Comparison of ENCODE assay signal across 1 cellular context in genomic region chr11:64334764-64335741, GRCh38.
TF ChIP-seq lines count a peak whose summit lies in the region.

No MANE protein-coding gene starts in this region.

TF ChIP-seq in K562, 482 proteins besides CTCF, POLR2A, EP300 and RAD21 (continues in another document):
- TF ChIP-seq ZNF699 (CRISPR knock-in tag; IDR thresholded peaks at IDR 0.05; ENCODE audit: insufficient replicate concordance) (no peak), ZNF217 (CRISPR knock-in tag; IDR thresholded peaks at IDR 0.05) (no peak), ZNF583 (CRISPR knock-in tag; IDR thresholded peaks at IDR 0.05) (peak; percentile 60; the same call in 1 of the 2 replicates), PKNOX1 (IDR thresholded peaks at IDR 0.05) (peak; percentile 98), ZNF592 (IDR thresholded peaks at IDR 0.05) (peak; percentile 45; the same call in 1 of the 2 replicates), TAF7 (tag; IDR thresholded peaks at IDR 0.05) (no peak), ZNF445 (CRISPR knock-in tag; IDR thresholded peaks at IDR 0.05; ENCODE audit: low read depth) (no peak), HES1 (IDR thresholded peaks at IDR 0.05; ENCODE audit: low read depth) (peak; percentile 84), SIN3A (IDR thresholded peaks at IDR 0.05; ENCODE audit: borderline replicate concordance in 2 of 2, control insufficient read depth in 1 of 2, low read depth in 2 of 2, low read length in 2 of 2) (peak; percentile 3 to 49; a peak in 1 of 4 replicates), ZNF740 (CRISPR knock-in tag; IDR thresholded peaks at IDR 0.05) (0 out of 2 replicates have a peak, but pooled peaks have one; percentile 10), ZNF740 (tag; IDR thresholded peaks at IDR 0.05) (no peak), ZNF384 (IDR thresholded peaks at IDR 0.05; ENCODE audit: low read depth, low read length) (peak; percentile 43; the same call in 1 of the 2 replicates), ZNF408 (CRISPR knock-in tag; IDR thresholded peaks at IDR 0.05; ENCODE audit: low read depth) (no peak), ZNF316 (IDR thresholded peaks at IDR 0.05) (peak; percentile 71), ZNF324 (CRISPR knock-in tag; IDR thresholded peaks at IDR 0.05) (no peak), ZNF124 (CRISPR knock-in tag; IDR thresholded peaks at IDR 0.05) (no peak), NFATC3 (IDR thresholded peaks at IDR 0.05) (peak; percentile 51; the same call in 1 of the 2 replicates), FOSL1 (tag; conservative IDR thresholded peaks at IDR 0.05) (peak; percentile 100), ARID4B (CRISPR knock-in tag; IDR thresholded peaks at IDR 0.05) (peak; percentile 77), HMG20B (CRISPR knock-in tag; IDR thresholded peaks at IDR 0.05) (no peak), PHF20 (IDR thresholded peaks at IDR 0.05; ENCODE audit: partially characterized antibody) (peak; percentile 62), ZNF274 (IDR thresholded peaks at IDR 0.05; ENCODE audit: borderline replicate concordance, low read depth, low read length) (peak; percentile 75; the same call in 1 of the 2 replicates), NFRKB (IDR thresholded peaks at IDR 0.05; ENCODE audit: low read depth) (no peak), GTF2B (IDR thresholded peaks at IDR 0.05; ENCODE audit: extremely low read depth, insufficient read length) (no peak), THAP12 (CRISPR knock-in tag; IDR thresholded peaks at IDR 0.05) (no peak), EP400 (IDR thresholded peaks at IDR 0.05) (peak; percentile 78), ZNF766 (CRISPR knock-in tag; conservative IDR thresholded peaks at IDR 0.05) (peak; percentile 86), GATA2 (CRISPR knock-in tag; IDR thresholded peaks at IDR 0.05) (peak; percentile 98), HOMEZ (CRISPR knock-in tag; IDR thresholded peaks at IDR 0.05) (no peak), RB1 (IDR thresholded peaks at IDR 0.05; ENCODE audit: low read depth) (peak; percentile 33; the same call in 1 of the 2 replicates), ZBTB12 (CRISPR knock-in tag; IDR thresholded peaks at IDR 0.05) (peak; percentile 41; the same call in 1 of the 2 replicates), HEY1 (CRISPR knock-in tag; IDR thresholded peaks at IDR 0.05; ENCODE audit: borderline replicate concordance) (no peak), ADNP (tag; IDR thresholded peaks at IDR 0.05) (peak; percentile 93), ZSCAN29 (IDR thresholded peaks at IDR 0.05) (0 out of 2 replicates have a peak, but pooled peaks have one; percentile 10), ZNF609 (CRISPR knock-in tag; IDR thresholded peaks at IDR 0.05; ENCODE audit: borderline replicate concordance) (peak; percentile 95; the same call in 1 of the 2 replicates), GTF2F1 (IDR thresholded peaks at IDR 0.05; ENCODE audit: low read depth, low read length) (no peak), ARNT (IDR thresholded peaks at IDR 0.05) (peak; percentile 85 to 94)
